10 cellular contexts compared by ENCODE assay signal in genomic region chr12:76944892-76945291, GRCh38.
"Had no signal": no experiment of that assay in that cellular context is flagged by ENCODE, and none has a peak within 500 bp of the region (broad histone marks: within the 10 kb centered on the region; RNA-seq: fewer than 3 reads in every experiment).

No MANE protein-coding gene starts in this region.

- H3K9me3 ChIP-seq: HAP-1 had no signal

- H3K4me2 ChIP-seq: KMS-11 had no signal

- H2AFZ ChIP-seq: GM23248 had no signal

- H3K4me3 ChIP-seq: GM23248, HAP-1 had no signal

- H3K4me1 ChIP-seq: HAP-1 had no signal

- H3K9ac ChIP-seq: GM23248, KMS-11 had no signal

- H3K27ac ChIP-seq: GM23248, HL-60, KMS-11 had no signal

- ATAC-seq: HCT116, HepG2 had no signal

- H3K36me3 ChIP-seq: HAP-1 had no signal

- DNase-seq: GM23248, GOT3, H7, Karpas-422, KBM-7 had no signal
